Comparison of ENCODE assay signal across 1 cellular context in the genomic region with DNA sequence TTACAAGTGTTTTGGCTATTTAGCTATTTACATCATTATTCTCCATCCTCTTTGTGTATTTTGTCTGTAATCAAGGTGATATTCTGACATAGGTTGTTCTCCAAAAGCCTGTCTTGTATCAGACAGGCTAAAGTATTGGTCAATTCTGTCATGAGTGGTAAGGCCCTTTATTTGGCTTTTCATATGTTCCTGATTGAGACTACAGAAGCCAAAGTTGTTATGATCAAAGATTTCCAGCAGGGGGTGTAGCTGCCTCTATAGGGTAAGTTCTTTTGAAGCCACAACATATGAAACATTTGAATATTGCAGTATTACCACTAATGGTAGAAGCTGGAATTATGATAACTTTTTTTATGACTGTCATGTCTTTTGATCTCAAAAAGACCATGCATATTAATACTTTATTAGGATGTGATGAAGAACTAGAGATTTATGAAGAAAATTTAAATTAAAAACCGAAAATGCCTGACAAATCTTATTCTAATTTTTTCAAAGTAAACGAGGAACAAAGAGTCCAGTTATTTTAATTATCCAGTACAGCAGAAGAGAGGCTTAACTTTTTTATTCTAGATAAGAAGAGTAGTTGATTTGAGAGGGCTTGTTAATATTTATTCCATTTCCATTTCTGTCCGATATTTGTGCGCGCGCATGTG.
TF ChIP-seq lines count a peak whose summit lies in the region.

No MANE protein-coding gene starts in this region.

TF ChIP-seq in HepG2, 621 proteins besides CTCF, POLR2A, EP300 and RAD21 (continued from another document and continues in another):
- TF ChIP-seq, protein P1, sequence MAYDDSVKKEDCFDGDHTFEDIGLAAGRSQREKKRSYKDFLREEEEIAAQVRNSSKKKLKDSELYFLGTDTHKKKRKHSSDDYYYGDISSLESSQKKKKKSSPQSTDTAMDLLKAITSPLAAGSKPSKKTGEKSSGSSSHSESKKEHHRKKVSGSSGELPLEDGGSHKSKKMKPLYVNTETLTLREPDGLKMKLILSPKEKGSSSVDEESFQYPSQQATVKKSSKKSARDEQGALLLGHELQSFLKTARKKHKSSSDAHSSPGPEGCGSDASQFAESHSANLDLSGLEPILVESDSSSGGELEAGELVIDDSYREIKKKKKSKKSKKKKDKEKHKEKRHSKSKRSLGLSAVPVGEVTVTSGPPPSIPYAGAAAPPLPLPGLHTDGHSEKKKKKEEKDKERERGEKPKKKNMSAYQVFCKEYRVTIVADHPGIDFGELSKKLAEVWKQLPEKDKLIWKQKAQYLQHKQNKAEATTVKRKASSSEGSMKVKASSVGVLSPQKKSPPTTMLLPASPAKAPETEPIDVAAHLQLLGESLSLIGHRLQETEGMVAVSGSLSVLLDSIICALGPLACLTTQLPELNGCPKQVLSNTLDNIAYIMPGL (CRISPR knock-in tag; IDR thresholded peaks at IDR 0.05; ENCODE audit: borderline replicate concordance in 1 of 2, low read depth in 1 of 2), result peak in 1 of 2 experiments; percentile 69; a peak in 1 of 4 replicates
- TF ChIP-seq, protein P2, sequence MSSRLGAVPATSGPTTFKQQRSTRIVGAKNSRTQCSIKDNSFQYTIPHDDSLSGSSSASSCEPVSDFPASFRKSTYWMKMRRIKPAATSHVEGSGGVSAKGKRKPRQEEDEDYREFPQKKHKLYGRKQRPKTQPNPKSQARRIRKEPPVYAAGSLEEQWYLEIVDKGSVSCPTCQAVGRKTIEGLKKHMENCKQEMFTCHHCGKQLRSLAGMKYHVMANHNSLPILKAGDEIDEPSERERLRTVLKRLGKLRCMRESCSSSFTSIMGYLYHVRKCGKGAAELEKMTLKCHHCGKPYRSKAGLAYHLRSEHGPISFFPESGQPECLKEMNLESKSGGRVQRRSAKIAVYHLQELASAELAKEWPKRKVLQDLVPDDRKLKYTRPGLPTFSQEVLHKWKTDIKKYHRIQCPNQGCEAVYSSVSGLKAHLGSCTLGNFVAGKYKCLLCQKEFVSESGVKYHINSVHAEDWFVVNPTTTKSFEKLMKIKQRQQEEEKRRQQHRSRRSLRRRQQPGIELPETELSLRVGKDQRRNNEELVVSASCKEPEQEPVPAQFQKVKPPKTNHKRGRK (CRISPR knock-in tag; IDR thresholded peaks at IDR 0.05), result no peak
- TF ChIP-seq CHD2 (IDR thresholded peaks at IDR 0.05; ENCODE audit: low read depth, low read length) (no peak), FIP1L1 (IDR thresholded peaks at IDR 0.05; ENCODE audit: borderline replicate concordance, insufficient read depth, low read depth, low read length) (no peak), MIER2 (CRISPR knock-in tag; IDR thresholded peaks at IDR 0.05) (peak; percentile 49; the same call in 1 of the 2 replicates), JUN (CRISPR knock-in tag; IDR thresholded peaks at IDR 0.05) (no peak), MED1 (CRISPR knock-in tag; IDR thresholded peaks at IDR 0.05) (0 out of 2 replicates have a peak, but pooled peaks have one; percentile 13), POLR2G (IDR thresholded peaks at IDR 0.05; ENCODE audit: low read depth, low read length) (no peak), EHMT2 (IDR thresholded peaks at IDR 0.05; ENCODE audit: borderline replicate concordance, low read depth, low read length) (no peak), IRX3 (CRISPR knock-in tag; IDR thresholded peaks at IDR 0.05; ENCODE audit: borderline replicate concordance, low read depth) (no peak), SP2 (CRISPR knock-in tag; IDR thresholded peaks at IDR 0.05) (no peak), ARHGAP35 (CRISPR knock-in tag; IDR thresholded peaks at IDR 0.05; ENCODE audit: borderline replicate concordance) (no peak), MBNL3 (CRISPR knock-in tag; conservative IDR thresholded peaks at IDR 0.05) (no peak), KAT7 (CRISPR knock-in tag; IDR thresholded peaks at IDR 0.05; ENCODE audit: borderline replicate concordance) (no peak), CCDC6 (CRISPR knock-in tag; IDR thresholded peaks at IDR 0.05) (no peak), PHF5A (CRISPR knock-in tag; IDR thresholded peaks at IDR 0.05; ENCODE audit: low read depth, unreplicated experiment) (no peak), JARID2 (CRISPR knock-in tag; IDR thresholded peaks at IDR 0.05; ENCODE audit: insufficient replicate concordance) (no peak), YEATS4 (CRISPR knock-in tag; IDR thresholded peaks at IDR 0.05; ENCODE audit: borderline replicate concordance) (no peak), ZNF572 (CRISPR knock-in tag; IDR thresholded peaks at IDR 0.05) (no peak), RBAK (CRISPR knock-in tag; IDR thresholded peaks at IDR 0.05) (no peak), CREM (IDR thresholded peaks at IDR 0.05) (no peak), CREM (CRISPR knock-in tag; IDR thresholded peaks at IDR 0.05) (no peak), ZNF615 (CRISPR knock-in tag; IDR thresholded peaks at IDR 0.05; ENCODE audit: borderline replicate concordance) (no peak), ZSCAN25 (CRISPR knock-in tag; IDR thresholded peaks at IDR 0.05) (no peak; the same call in 1 of the 2 replicates), GATAD2A (CRISPR knock-in tag; IDR thresholded peaks at IDR 0.05) (peak; percentile 74)
- TF ChIP-seq, protein P3, sequence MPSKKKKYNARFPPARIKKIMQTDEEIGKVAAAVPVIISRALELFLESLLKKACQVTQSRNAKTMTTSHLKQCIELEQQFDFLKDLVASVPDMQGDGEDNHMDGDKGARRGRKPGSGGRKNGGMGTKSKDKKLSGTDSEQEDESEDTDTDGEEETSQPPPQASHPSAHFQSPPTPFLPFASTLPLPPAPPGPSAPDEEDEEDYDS (CRISPR knock-in tag; IDR thresholded peaks at IDR 0.05), result peak; percentile 49; the same call in 1 of the 2 replicates
- TF ChIP-seq, protein P4, sequence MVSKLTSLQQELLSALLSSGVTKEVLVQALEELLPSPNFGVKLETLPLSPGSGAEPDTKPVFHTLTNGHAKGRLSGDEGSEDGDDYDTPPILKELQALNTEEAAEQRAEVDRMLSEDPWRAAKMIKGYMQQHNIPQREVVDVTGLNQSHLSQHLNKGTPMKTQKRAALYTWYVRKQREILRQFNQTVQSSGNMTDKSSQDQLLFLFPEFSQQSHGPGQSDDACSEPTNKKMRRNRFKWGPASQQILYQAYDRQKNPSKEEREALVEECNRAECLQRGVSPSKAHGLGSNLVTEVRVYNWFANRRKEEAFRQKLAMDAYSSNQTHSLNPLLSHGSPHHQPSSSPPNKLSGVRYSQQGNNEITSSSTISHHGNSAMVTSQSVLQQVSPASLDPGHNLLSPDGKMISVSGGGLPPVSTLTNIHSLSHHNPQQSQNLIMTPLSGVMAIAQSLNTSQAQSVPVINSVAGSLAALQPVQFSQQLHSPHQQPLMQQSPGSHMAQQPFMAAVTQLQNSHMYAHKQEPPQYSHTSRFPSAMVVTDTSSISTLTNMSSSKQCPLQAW (CRISPR knock-in tag; IDR thresholded peaks at IDR 0.05), result no peak
- TF ChIP-seq, protein P5, sequence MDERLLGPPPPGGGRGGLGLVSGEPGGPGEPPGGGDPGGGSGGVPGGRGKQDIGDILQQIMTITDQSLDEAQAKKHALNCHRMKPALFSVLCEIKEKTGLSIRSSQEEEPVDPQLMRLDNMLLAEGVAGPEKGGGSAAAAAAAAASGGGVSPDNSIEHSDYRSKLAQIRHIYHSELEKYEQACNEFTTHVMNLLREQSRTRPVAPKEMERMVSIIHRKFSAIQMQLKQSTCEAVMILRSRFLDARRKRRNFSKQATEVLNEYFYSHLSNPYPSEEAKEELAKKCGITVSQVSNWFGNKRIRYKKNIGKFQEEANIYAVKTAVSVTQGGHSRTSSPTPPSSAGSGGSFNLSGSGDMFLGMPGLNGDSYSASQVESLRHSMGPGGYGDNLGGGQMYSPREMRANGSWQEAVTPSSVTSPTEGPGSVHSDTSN (CRISPR knock-in tag; IDR thresholded peaks at IDR 0.05), result no peak
- TF ChIP-seq, protein P6, sequence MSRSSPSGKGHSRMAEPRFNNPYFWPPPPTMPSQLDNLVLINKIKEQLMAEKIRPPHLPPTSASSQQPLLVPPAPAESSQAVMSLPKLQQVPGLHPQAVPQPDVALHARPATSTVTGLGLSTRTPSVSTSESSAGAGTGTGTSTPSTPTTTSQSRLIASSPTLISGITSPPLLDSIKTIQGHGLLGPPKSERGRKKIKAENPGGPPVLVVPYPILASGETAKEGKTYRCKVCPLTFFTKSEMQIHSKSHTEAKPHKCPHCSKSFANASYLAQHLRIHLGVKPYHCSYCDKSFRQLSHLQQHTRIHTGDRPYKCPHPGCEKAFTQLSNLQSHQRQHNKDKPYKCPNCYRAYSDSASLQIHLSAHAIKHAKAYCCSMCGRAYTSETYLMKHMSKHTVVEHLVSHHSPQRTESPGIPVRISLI (CRISPR knock-in tag; IDR thresholded peaks at IDR 0.05; ENCODE audit: borderline replicate concordance), result no peak
- TF ChIP-seq, protein P7, sequence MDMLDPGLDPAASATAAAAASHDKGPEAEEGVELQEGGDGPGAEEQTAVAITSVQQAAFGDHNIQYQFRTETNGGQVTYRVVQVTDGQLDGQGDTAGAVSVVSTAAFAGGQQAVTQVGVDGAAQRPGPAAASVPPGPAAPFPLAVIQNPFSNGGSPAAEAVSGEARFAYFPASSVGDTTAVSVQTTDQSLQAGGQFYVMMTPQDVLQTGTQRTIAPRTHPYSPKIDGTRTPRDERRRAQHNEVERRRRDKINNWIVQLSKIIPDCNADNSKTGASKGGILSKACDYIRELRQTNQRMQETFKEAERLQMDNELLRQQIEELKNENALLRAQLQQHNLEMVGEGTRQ (IDR thresholded peaks at IDR 0.05; ENCODE audit: low read depth, low read length), result no peak
- TF ChIP-seq, protein P7 (CRISPR knock-in tag; IDR thresholded peaks at IDR 0.05; ENCODE audit: borderline replicate concordance), result no peak
- TF ChIP-seq, protein P8, sequence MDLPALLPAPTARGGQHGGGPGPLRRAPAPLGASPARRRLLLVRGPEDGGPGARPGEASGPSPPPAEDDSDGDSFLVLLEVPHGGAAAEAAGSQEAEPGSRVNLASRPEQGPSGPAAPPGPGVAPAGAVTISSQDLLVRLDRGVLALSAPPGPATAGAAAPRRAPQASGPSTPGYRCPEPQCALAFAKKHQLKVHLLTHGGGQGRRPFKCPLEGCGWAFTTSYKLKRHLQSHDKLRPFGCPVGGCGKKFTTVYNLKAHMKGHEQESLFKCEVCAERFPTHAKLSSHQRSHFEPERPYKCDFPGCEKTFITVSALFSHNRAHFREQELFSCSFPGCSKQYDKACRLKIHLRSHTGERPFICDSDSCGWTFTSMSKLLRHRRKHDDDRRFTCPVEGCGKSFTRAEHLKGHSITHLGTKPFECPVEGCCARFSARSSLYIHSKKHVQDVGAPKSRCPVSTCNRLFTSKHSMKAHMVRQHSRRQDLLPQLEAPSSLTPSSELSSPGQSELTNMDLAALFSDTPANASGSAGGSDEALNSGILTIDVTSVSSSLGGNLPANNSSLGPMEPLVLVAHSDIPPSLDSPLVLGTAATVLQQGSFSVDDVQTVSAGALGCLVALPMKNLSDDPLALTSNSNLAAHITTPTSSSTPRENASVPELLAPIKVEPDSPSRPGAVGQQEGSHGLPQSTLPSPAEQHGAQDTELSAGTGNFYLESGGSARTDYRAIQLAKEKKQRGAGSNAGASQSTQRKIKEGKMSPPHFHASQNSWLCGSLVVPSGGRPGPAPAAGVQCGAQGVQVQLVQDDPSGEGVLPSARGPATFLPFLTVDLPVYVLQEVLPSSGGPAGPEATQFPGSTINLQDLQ (CRISPR knock-in tag; IDR thresholded peaks at IDR 0.05), result no peak
- TF ChIP-seq, protein P9, sequence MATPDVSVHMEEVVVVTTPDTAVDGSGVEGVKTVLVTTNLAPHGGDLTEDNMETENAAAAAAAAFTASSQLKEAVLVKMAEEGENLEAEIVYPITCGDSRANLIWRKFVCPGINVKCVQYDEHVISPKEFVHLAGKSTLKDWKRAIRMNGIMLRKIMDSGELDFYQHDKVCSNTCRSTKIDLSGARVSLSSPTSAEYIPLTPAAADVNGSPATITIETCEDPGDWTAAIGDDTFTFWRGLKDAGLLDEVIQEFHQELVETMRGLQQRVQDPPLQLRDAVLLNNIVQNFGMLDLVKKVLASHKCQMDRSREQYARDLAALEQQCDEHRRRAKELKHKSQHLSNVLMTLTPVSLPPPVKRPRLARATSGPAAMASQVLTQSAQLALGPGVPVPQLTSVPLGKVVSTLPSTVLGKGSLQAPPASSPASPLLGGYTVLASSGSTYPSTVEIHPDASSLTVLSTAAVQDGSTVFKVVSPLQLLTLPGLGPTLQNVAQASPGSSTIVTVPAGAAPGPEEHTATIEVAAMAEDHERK (CRISPR knock-in tag; IDR thresholded peaks at IDR 0.05; ENCODE audit: low read depth), result no peak; the same call in 1 of the 2 replicates
- TF ChIP-seq, protein P10, sequence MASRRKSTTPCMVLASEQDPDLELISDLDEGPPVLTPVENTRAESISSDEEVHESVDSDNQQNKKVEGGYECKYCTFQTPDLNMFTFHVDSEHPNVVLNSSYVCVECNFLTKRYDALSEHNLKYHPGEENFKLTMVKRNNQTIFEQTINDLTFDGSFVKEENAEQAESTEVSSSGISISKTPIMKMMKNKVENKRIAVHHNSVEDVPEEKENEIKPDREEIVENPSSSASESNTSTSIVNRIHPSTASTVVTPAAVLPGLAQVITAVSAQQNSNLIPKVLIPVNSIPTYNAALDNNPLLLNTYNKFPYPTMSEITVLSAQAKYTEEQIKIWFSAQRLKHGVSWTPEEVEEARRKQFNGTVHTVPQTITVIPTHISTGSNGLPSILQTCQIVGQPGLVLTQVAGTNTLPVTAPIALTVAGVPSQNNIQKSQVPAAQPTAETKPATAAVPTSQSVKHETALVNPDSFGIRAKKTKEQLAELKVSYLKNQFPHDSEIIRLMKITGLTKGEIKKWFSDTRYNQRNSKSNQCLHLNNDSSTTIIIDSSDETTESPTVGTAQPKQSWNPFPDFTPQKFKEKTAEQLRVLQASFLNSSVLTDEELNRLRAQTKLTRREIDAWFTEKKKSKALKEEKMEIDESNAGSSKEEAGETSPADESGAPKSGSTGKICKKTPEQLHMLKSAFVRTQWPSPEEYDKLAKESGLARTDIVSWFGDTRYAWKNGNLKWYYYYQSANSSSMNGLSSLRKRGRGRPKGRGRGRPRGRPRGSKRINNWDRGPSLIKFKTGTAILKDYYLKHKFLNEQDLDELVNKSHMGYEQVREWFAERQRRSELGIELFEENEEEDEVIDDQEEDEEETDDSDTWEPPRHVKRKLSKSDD (CRISPR knock-in tag; IDR thresholded peaks at IDR 0.05; ENCODE audit: low read depth), result no peak
- TF ChIP-seq, protein P11, sequence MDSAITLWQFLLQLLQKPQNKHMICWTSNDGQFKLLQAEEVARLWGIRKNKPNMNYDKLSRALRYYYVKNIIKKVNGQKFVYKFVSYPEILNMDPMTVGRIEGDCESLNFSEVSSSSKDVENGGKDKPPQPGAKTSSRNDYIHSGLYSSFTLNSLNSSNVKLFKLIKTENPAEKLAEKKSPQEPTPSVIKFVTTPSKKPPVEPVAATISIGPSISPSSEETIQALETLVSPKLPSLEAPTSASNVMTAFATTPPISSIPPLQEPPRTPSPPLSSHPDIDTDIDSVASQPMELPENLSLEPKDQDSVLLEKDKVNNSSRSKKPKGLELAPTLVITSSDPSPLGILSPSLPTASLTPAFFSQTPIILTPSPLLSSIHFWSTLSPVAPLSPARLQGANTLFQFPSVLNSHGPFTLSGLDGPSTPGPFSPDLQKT (CRISPR knock-in tag; IDR thresholded peaks at IDR 0.05; ENCODE audit: borderline replicate concordance), result no peak
